Comparison of ENCODE assay signal across 21 cellular contexts in genomic region chr13:91955546-91956355, GRCh38.
"Had no signal": no experiment of that assay in that cellular context is flagged by ENCODE, and none has a peak within 500 bp of the region (broad histone marks: within the 10 kb centered on the region; RNA-seq: fewer than 3 reads in every experiment).

No MANE protein-coding gene starts in this region.

- H3K27ac ChIP-seq: esophagus squamous epithelium, heart right ventricle, suprapubic skin, transverse colon, uterus had no signal

- H3K27ac Mint-ChIP-seq: activated CD4-positive, alpha-beta T cell treated with anti-CD3 and anti-CD28 coated beads, Interleukin-2, amount 10 ng/mL, durations not matched to agents 24 days and 14 days; activated CD8-positive, alpha-beta T cell treated with anti-CD3 and anti-CD28 coated beads for 36 hours; activated naive CD4-positive, alpha-beta T cell treated with anti-CD3 and anti-CD28 coated beads, Interleukin-2, amount 10 ng/mL, durations not matched to agents 7 days and 5 days; dendritic cell treated with granulocyte-macrophage colony-stimulating factor and Interleukin-4, amounts not matched to agents 40 ng/mL and 50 ng/mL, for 4 days; natural killer cell treated with Interleukin-12 subunit alpha and Interleukin-12 subunit beta and Interleukin-15 and Interleukin-18, amount 100 ng/mL, for 72 hours; stimulated activated naive CD8-positive, alpha-beta T cell treated with anti-CD3 and anti-CD28 coated beads, Interleukin-15, amount 100 ng/mL, for 72 hours had no signal

- H3K36me3 Mint-ChIP-seq: activated naive CD4-positive, alpha-beta T cell treated with anti-CD3 and anti-CD28 coated beads, Interleukin-2, amount 10 ng/mL, durations not matched to agents 7 days and 5 days; natural killer cell treated with Interleukin-12 subunit alpha and Interleukin-12 subunit beta and Interleukin-15 and Interleukin-18, amount 100 ng/mL, for 72 hours had no signal

- H3K36me3 ChIP-seq: esophagus squamous epithelium, heart right ventricle, suprapubic skin, transverse colon, uterus had no signal

- DNase-seq: activated CD4-positive, alpha-beta T cell treated with anti-CD3 and anti-CD28 coated beads, Interleukin-2, amount 10 ng/mL, durations not matched to agents 24 days and 14 days; activated CD8-positive, alpha-beta memory T cell treated with anti-CD3 and anti-CD28 coated beads, Interleukin-2, amount 50 U/mL, for 4 hours; activated CD8-positive, alpha-beta T cell treated with anti-CD3 and anti-CD28 coated beads for 36 hours; activated effector memory CD4-positive, alpha-beta T cell treated with Interleukin-2 at 50 U/mL for 16 hours; activated naive CD4-positive, alpha-beta T cell treated with anti-CD3 and anti-CD28 coated beads, Interleukin-2, amount 10 ng/mL, durations not matched to agents 7 days and 5 days; activated T-cell treated with anti-CD3 and anti-CD28 coated beads, Interleukin-2, amount 50 U/mL, for 48 hours; aorta; effector CD8-positive, alpha-beta T cell; esophagus squamous epithelium; heart right ventricle; left cardiac atrium; occipital lobe; retina; stimulated activated naive CD8-positive, alpha-beta T cell treated with anti-CD3 and anti-CD28 coated beads, Interleukin-15, amount 100 ng/mL, for 72 hours; T-helper 1 cell; T-helper 9 cell; transverse colon; uterus had no signal

- H3K4me1 Mint-ChIP-seq: activated CD4-positive, alpha-beta T cell treated with anti-CD3 and anti-CD28 coated beads, Interleukin-2, amount 10 ng/mL, durations not matched to agents 24 days and 14 days; activated naive CD4-positive, alpha-beta T cell treated with anti-CD3 and anti-CD28 coated beads, Interleukin-2, amount 10 ng/mL, durations not matched to agents 7 days and 5 days; stimulated activated naive CD8-positive, alpha-beta T cell treated with anti-CD3 and anti-CD28 coated beads, Interleukin-15, amount 100 ng/mL, for 72 hours had no signal

- H3K27me3 Mint-ChIP-seq: activated CD4-positive, alpha-beta T cell treated with anti-CD3 and anti-CD28 coated beads, Interleukin-2, amount 10 ng/mL, durations not matched to agents 24 days and 14 days; activated CD8-positive, alpha-beta T cell treated with anti-CD3 and anti-CD28 coated beads for 36 hours; activated naive CD4-positive, alpha-beta T cell treated with anti-CD3 and anti-CD28 coated beads, Interleukin-2, amount 10 ng/mL, durations not matched to agents 7 days and 5 days; dendritic cell treated with granulocyte-macrophage colony-stimulating factor and Interleukin-4, amounts not matched to agents 40 ng/mL and 50 ng/mL, for 4 days; natural killer cell treated with Interleukin-12 subunit alpha and Interleukin-12 subunit beta and Interleukin-15 and Interleukin-18, amount 100 ng/mL, for 72 hours; stimulated activated naive CD8-positive, alpha-beta T cell treated with anti-CD3 and anti-CD28 coated beads, Interleukin-15, amount 100 ng/mL, for 72 hours had no signal

- H3K4me3 Mint-ChIP-seq: activated CD4-positive, alpha-beta T cell treated with anti-CD3 and anti-CD28 coated beads, Interleukin-2, amount 10 ng/mL, durations not matched to agents 24 days and 14 days; activated CD8-positive, alpha-beta T cell treated with anti-CD3 and anti-CD28 coated beads for 36 hours; activated naive CD4-positive, alpha-beta T cell treated with anti-CD3 and anti-CD28 coated beads, Interleukin-2, amount 10 ng/mL, durations not matched to agents 7 days and 5 days; dendritic cell treated with granulocyte-macrophage colony-stimulating factor and Interleukin-4, amounts not matched to agents 40 ng/mL and 50 ng/mL, for 4 days; natural killer cell treated with Interleukin-12 subunit alpha and Interleukin-12 subunit beta and Interleukin-15 and Interleukin-18, amount 100 ng/mL, for 72 hours; stimulated activated naive CD8-positive, alpha-beta T cell treated with anti-CD3 and anti-CD28 coated beads, Interleukin-15, amount 100 ng/mL, for 72 hours had no signal

- H3K9me3 Mint-ChIP-seq: activated CD4-positive, alpha-beta T cell treated with anti-CD3 and anti-CD28 coated beads, Interleukin-2, amount 10 ng/mL, durations not matched to agents 24 days and 14 days; activated CD8-positive, alpha-beta T cell treated with anti-CD3 and anti-CD28 coated beads for 36 hours; activated naive CD4-positive, alpha-beta T cell treated with anti-CD3 and anti-CD28 coated beads, Interleukin-2, amount 10 ng/mL, durations not matched to agents 7 days and 5 days had no signal

- H3K27me3 ChIP-seq: esophagus squamous epithelium, heart right ventricle, suprapubic skin, transverse colon, uterus had no signal

- H3K4me1 ChIP-seq: esophagus squamous epithelium, heart right ventricle, suprapubic skin, transverse colon, uterus had no signal

- H3K9me3 ChIP-seq: transverse colon, uterus had no signal

- ATAC-seq: activated CD8-positive, alpha-beta T cell treated with anti-CD3 and anti-CD28 coated beads for 36 hours; heart right ventricle; left cardiac atrium; natural killer cell treated with Interleukin-12 subunit alpha and Interleukin-12 subunit beta and Interleukin-15 and Interleukin-18, amount 100 ng/mL, for 72 hours; stimulated activated naive CD8-positive, alpha-beta T cell treated with anti-CD3 and anti-CD28 coated beads, Interleukin-15, amount 100 ng/mL, for 72 hours had no signal

- H3K4me3 ChIP-seq: esophagus squamous epithelium, heart right ventricle, suprapubic skin, transverse colon, uterus had no signal
